ENCODE assay signal across 1 cellular context in the genomic region with DNA sequence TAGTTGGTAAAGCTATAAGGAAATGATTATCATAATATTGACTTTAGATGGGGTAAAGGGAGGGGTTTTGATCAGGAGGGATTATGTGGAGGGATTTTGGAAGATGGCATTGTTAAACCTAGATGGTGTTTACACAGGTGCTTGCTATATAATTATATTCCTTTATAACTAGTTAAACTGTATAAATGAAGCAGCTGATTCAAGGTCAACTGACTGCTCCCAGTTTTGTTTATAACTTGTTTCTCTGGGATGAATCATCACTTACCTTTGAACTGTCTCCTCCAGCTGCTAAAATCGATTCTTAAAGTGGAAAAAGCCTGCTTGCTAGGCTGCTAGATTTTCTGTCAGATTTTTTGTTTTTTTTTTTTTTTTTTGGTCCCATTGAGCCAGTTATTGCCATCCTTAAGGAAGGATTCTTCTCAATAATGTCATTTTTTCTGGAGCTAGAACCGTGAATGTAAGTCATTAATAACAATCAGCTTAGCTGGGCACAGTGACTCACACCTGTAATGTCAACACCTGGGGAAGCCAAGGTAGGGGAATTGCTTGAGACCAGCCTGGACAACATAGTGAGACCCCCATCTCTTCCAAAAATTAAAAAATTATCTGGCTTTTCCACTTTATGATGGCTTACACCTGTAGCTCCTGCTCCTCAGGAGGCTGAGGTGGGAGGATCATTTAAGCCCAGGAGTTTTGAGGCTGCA.
TF ChIP-seq lines count a peak whose summit lies in the region.

No MANE protein-coding gene starts in this region.

TF ChIP-seq in HepG2, 621 proteins besides CTCF, POLR2A, EP300 and RAD21 (continued from another document and continues in another):
- TF ChIP-seq, protein P1, sequence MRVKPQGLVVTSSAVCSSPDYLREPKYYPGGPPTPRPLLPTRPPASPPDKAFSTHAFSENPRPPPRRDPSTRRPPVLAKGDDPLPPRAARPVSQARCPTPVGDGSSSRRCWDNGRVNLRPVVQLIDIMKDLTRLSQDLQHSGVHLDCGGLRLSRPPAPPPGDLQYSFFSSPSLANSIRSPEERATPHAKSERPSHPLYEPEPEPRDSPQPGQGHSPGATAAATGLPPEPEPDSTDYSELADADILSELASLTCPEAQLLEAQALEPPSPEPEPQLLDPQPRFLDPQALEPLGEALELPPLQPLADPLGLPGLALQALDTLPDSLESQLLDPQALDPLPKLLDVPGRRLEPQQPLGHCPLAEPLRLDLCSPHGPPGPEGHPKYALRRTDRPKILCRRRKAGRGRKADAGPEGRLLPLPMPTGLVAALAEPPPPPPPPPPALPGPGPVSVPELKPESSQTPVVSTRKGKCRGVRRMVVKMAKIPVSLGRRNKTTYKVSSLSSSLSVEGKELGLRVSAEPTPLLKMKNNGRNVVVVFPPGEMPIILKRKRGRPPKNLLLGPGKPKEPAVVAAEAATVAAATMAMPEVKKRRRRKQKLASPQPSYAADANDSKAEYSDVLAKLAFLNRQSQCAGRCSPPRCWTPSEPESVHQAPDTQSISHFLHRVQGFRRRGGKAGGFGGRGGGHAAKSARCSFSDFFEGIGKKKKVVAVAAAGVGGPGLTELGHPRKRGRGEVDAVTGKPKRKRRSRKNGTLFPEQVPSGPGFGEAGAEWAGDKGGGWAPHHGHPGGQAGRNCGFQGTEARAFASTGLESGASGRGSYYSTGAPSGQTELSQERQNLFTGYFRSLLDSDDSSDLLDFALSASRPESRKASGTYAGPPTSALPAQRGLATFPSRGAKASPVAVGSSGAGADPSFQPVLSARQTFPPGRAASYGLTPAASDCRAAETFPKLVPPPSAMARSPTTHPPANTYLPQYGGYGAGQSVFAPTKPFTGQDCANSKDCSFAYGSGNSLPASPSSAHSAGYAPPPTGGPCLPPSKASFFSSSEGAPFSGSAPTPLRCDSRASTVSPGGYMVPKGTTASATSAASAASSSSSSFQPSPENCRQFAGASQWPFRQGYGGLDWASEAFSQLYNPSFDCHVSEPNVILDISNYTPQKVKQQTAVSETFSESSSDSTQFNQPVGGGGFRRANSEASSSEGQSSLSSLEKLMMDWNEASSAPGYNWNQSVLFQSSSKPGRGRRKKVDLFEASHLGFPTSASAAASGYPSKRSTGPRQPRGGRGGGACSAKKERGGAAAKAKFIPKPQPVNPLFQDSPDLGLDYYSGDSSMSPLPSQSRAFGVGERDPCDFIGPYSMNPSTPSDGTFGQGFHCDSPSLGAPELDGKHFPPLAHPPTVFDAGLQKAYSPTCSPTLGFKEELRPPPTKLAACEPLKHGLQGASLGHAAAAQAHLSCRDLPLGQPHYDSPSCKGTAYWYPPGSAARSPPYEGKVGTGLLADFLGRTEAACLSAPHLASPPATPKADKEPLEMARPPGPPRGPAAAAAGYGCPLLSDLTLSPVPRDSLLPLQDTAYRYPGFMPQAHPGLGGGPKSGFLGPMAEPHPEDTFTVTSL (CRISPR knock-in tag; IDR thresholded peaks at IDR 0.05; ENCODE audit: borderline replicate concordance) = peak; percentile 86; the same call in 1 of the 2 replicates
- TF ChIP-seq ZNF83 (CRISPR knock-in tag; IDR thresholded peaks at IDR 0.05; ENCODE audit: borderline replicate concordance) = no peak
- TF ChIP-seq, protein P2, sequence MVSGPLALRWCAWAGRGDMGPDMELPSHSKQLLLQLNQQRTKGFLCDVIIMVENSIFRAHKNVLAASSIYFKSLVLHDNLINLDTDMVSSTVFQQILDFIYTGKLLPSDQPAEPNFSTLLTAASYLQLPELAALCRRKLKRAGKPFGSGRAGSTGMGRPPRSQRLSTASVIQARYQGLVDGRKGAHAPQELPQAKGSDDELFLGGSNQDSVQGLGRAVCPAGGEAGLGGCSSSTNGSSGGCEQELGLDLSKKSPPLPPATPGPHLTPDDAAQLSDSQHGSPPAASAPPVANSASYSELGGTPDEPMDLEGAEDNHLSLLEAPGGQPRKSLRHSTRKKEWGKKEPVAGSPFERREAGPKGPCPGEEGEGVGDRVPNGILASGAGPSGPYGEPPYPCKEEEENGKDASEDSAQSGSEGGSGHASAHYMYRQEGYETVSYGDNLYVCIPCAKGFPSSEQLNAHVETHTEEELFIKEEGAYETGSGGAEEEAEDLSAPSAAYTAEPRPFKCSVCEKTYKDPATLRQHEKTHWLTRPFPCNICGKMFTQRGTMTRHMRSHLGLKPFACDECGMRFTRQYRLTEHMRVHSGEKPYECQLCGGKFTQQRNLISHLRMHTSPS (CRISPR knock-in tag; IDR thresholded peaks at IDR 0.05; ENCODE audit: low read depth) = no peak
- TF ChIP-seq MEIS2 (CRISPR knock-in tag; IDR thresholded peaks at IDR 0.05) = no peak
- peak; percentile 52; the same call in 1 of the 2 replicates for TF ChIP-seq NR2C2 (CRISPR knock-in tag; IDR thresholded peaks at IDR 0.05; ENCODE audit: borderline replicate concordance)
- TF ChIP-seq, protein P3, sequence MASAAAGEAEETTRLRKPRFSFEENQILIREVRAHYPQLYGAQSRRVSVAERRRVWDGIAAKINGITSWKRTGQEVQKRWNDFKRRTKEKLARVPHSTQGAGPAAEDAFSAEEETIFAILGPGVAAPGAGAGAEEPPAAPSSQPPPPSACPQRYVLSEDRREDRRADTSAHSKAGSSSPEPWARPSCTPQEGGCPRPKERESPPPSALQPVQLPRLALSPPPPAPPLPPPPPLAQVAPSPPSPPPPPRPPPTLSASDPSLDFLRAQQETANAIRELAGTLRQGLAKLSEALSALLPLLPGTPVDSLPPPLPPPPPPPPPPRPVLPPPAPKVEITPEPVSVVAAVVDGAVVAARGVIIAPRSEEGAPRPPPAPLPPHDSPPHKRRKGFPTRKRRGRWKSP (CRISPR knock-in tag; IDR thresholded peaks at IDR 0.05) = no peak
- no peak for TF ChIP-seq ZBTB2 (CRISPR knock-in tag; IDR thresholded peaks at IDR 0.05; ENCODE audit: low read depth)
- no peak for TF ChIP-seq SMC3 (IDR thresholded peaks at IDR 0.05; ENCODE audit: low read length)
- TF ChIP-seq, protein P4, sequence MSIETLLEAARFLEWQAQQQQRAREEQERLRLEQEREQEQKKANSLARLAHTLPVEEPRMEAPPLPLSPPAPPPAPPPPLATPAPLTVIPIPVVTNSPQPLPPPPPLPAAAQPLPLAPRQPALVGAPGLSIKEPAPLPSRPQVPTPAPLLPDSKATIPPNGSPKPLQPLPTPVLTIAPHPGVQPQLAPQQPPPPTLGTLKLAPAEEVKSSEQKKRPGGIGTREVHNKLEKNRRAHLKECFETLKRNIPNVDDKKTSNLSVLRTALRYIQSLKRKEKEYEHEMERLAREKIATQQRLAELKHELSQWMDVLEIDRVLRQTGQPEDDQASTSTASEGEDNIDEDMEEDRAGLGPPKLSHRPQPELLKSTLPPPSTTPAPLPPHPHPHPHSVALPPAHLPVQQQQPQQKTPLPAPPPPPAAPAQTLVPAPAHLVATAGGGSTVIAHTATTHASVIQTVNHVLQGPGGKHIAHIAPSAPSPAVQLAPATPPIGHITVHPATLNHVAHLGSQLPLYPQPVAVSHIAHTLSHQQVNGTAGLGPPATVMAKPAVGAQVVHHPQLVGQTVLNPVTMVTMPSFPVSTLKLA (IDR thresholded peaks at IDR 0.05) = no peak
- TF ChIP-seq, protein P5, sequence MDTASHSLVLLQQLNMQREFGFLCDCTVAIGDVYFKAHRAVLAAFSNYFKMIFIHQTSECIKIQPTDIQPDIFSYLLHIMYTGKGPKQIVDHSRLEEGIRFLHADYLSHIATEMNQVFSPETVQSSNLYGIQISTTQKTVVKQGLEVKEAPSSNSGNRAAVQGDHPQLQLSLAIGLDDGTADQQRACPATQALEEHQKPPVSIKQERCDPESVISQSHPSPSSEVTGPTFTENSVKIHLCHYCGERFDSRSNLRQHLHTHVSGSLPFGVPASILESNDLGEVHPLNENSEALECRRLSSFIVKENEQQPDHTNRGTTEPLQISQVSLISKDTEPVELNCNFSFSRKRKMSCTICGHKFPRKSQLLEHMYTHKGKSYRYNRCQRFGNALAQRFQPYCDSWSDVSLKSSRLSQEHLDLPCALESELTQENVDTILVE (CRISPR knock-in tag; IDR thresholded peaks at IDR 0.05) = no peak
- no peak for TF ChIP-seq AKNA (CRISPR knock-in tag; IDR thresholded peaks at IDR 0.05; ENCODE audit: borderline replicate concordance)
- no peak for TF ChIP-seq MTF1 (CRISPR knock-in tag; IDR thresholded peaks at IDR 0.05)
- no peak for TF ChIP-seq MAFG (CRISPR knock-in tag; IDR thresholded peaks at IDR 0.05)
- no peak for TF ChIP-seq USF2 (IDR thresholded peaks at IDR 0.05; ENCODE audit: low read depth, low read length)
- TF ChIP-seq USF2 (CRISPR knock-in tag; IDR thresholded peaks at IDR 0.05; ENCODE audit: borderline replicate concordance) = no peak
- TF ChIP-seq ZNF468 (CRISPR knock-in tag; IDR thresholded peaks at IDR 0.05) = no peak
- no peak for TF ChIP-seq IKZF5 (CRISPR knock-in tag; IDR thresholded peaks at IDR 0.05)
- TF ChIP-seq NFKB2 (CRISPR knock-in tag; IDR thresholded peaks at IDR 0.05; ENCODE audit: borderline replicate concordance) = no peak
- TF ChIP-seq RARA (CRISPR knock-in tag; IDR thresholded peaks at IDR 0.05) = peak; percentile 49; the same call in 1 of the 2 replicates
- no peak for TF ChIP-seq ZEB1 (IDR thresholded peaks at IDR 0.05; ENCODE audit: insufficient replicate concordance, low read depth)
- TF ChIP-seq GTF3A (CRISPR knock-in tag; conservative IDR thresholded peaks at IDR 0.05) = no peak
- no peak for TF ChIP-seq ZNF207 (IDR thresholded peaks at IDR 0.05; ENCODE audit: borderline replicate concordance)
- no peak for TF ChIP-seq MYC (CRISPR knock-in tag; IDR thresholded peaks at IDR 0.05; ENCODE audit: borderline replicate concordance)
- TF ChIP-seq ZNF333 (CRISPR knock-in tag; IDR thresholded peaks at IDR 0.05; ENCODE audit: borderline replicate concordance) = no peak
- TF ChIP-seq ARHGAP35 (CRISPR knock-in tag; IDR thresholded peaks at IDR 0.05; ENCODE audit: borderline replicate concordance) = no peak
- TF ChIP-seq SMAD9 (CRISPR knock-in tag; IDR thresholded peaks at IDR 0.05) = no peak
